ENCODE assay signal across 19 cellular contexts in the genomic region with DNA sequence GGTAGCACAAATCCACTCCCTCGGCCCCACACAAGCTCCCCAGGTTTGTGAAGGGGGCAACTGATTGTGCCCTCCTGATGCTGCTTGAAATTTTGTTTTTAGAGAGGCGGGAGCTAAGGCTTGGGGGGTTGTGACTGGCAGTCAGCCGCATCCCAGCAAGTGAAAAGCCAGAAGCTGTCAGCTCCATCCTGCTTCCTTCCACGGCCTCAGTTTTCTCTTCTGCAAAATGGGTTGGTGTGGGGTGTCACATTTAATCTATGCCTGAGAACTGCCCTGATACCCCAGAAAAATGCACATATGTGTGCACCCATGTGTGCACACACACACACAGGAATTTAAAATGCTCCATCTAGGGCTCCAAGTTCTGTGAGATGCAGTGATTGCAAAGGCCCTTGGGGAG.
A peak's percentile ranks its signal among the peaks of the same experiment; 100 is the strongest.
DNase-seq lines count a peak whose midpoint lies in the region; ATAC-seq and TF ChIP-seq lines count a peak whose summit lies in the region.
"Had no signal": no experiment of that assay in that cellular context is flagged by ENCODE, and none has a peak within 500 bp of the region (broad histone marks: within the 10 kb centered on the region; RNA-seq: fewer than 3 reads in every experiment).

No MANE protein-coding gene starts in this region.

- H3K9me3 ChIP-seq in SK-N-SH (no peaks in the 10 kb centered on the region), endodermal cell (ENCODE audit: control insufficient read depth, low read length) (no peaks in the 10 kb centered on the region), PC-9 (ENCODE audit: insufficient read depth, low read depth) (no peaks in the 10 kb centered on the region)

- DNase-seq in SK-N-SH: no peak
- no peak for DNase-seq in endodermal cell
- no peak for DNase-seq in nephron progenitor cell
- no peak for DNase-seq in AG08396 (ENCODE audit: low spot score)
- DNase-seq in PC-9: no peak
- DNase-seq: Calu3; DMS79 treated with DMSO at 0.1 percent for 48 hours; H7; NCI-H1048; NCI-H1694; NCI-H2029 treated with DMSO at 0.1 percent for 48 hours; NCI-H446 treated with DMSO at 0.1 percent for 48 hours; NCI-H526; NK-92 treated with Interleukin-12 subunit alpha and Interleukin-12 subunit beta, amount 100 ng/mL, for 24 hours; Right ventricle myocardium superior; RPMI8226 had no signal

- H2AFZ ChIP-seq in SK-N-SH (ENCODE audit: low read depth) (no peak overlapping the region), PC-9 (no peak overlapping the region)

- CTCF ChIA-PET in SK-N-SH (lab: Yijun Ruan, JAX): interaction anchor here (1.2 to 4.1 kb wide), 4 partner anchors 16 to 436 kb away, joined by 3 to 18 read pairs (median 7); no protein-coding TSS in a partner anchor
- CTCF ChIA-PET in PC-9 (lab: Charles Lee): no interaction called here

- H3K4me3 ChIP-seq in SK-N-SH (ENCODE audit: low read depth in 2 of 2, low read length in 1 of 2) (no peak overlapping the region), endodermal cell (ENCODE audit: low read length) (no peak overlapping the region), PC-9 (no peak overlapping the region)

- no peak for TF ChIP-seq RAD21 in SK-N-SH (IDR thresholded peaks at IDR 0.05; ENCODE audit: low read length)

- H3K27ac ChIP-seq in SK-N-SH (ENCODE audit: low read depth in 2 of 2, low read length in 1 of 2) (peak overlapping the region; percentile 50 to 85; a peak in 3 of 4 replicates), endodermal cell (ENCODE audit: low read depth, low read length) (peak overlapping the region; percentile 45), PC-9 (no peak overlapping the region)
- H3K27ac ChIP-seq: 22Rv1 had no signal

- H3K9ac ChIP-seq in SK-N-SH (no peak overlapping the region), endodermal cell (ENCODE audit: extremely low read depth, low read length, poor library complexity, severe bottlenecking) (no peak overlapping the region)

- H3K27ac Mint-ChIP-seq in endodermal cell: no peak overlapping the region
- H3K27ac Mint-ChIP-seq in nephron progenitor cell: peak overlapping the region; percentile 54

- H3F3A ChIP-seq in SK-N-SH (replicated peaks; ENCODE audit: insufficient read depth) (peaks cover 15% of the 10 kb centered on the region), PC-9 (ENCODE audit: insufficient read depth, low read depth) (no peaks in the 10 kb centered on the region)

- H3K4me3 Mint-ChIP-seq in endodermal cell (no peak overlapping the region), nephron progenitor cell (no peak overlapping the region)

- no peak for TF ChIP-seq EP300 in SK-N-SH (IDR thresholded peaks at IDR 0.05; ENCODE audit: borderline replicate concordance in 1 of 2, low read depth in 1 of 2, low read length in 1 of 2)

- intact Hi-C loops in PC-9 (cut with micrococcal nuclease; ENCODE audit: unreplicated experiment): no loop called here

- no TSS peak for BruUV-seq in PC-9 (replicated peaks; lab: Mats Ljungman, UMichigan)

- 94% methylated on average over 4 of the region's 4 CpGs for WGBS in SK-N-SH (ENCODE audit: low lambda C conversion rate)
- WGBS in endodermal cell (ENCODE audit: insufficient coverage in 1 of 2, insufficient read length in 1 of 2), 2 experiments: 90 to 92% methylated on average over 2 to 4 of the region's 4 CpGs

- H3K4me2 ChIP-seq in SK-N-SH (no peak overlapping the region), PC-9 (no peak overlapping the region)

- ATAC-seq in SK-N-SH treated with all-trans-retinoic acid at 6 μM for 48 hours (no peak), HG03469 (IDR thresholded peaks at IDR 0.05; ENCODE audit: unreplicated experiment) (no peak)

- H3K36me3 ChIP-seq in SK-N-SH (replicated peaks in 1 of 2; ENCODE audit: control insufficient read depth in 1 of 2, insufficient read depth in 2 of 2, low read length in 1 of 2): no peaks in the 10 kb centered on the region
- no peaks in the 10 kb centered on the region for H3K36me3 ChIP-seq in endodermal cell (ENCODE audit: control insufficient read depth, insufficient read depth, low read length)
- H3K36me3 ChIP-seq in PC-9 (ENCODE audit: low read depth): no peaks in the 10 kb centered on the region

- H3K79me2 ChIP-seq in SK-N-SH (ENCODE audit: insufficient read depth) (no peaks in the 10 kb centered on the region), PC-9 (ENCODE audit: low read depth) (no peaks in the 10 kb centered on the region)

- H3K9me2 ChIP-seq in SK-N-SH: no peaks in the 10 kb centered on the region
- H3K9me2 ChIP-seq in PC-9 (ENCODE audit: insufficient read depth): no peaks in the 10 kb centered on the region

- H3K27me3 ChIP-seq in SK-N-SH (ENCODE audit: insufficient read depth) (no peaks in the 10 kb centered on the region), endodermal cell (ENCODE audit: control insufficient read depth, insufficient read depth, low read length, poor library complexity, severe bottlenecking) (no peaks in the 10 kb centered on the region), PC-9 (ENCODE audit: insufficient read depth, low read depth) (peaks cover 86% of the 10 kb centered on the region)

- no peaks in the 10 kb centered on the region for H3K27me3 Mint-ChIP-seq in endodermal cell (ENCODE audit: insufficient read depth)
- no peaks in the 10 kb centered on the region for H3K27me3 Mint-ChIP-seq in nephron progenitor cell (ENCODE audit: low read depth, poor library complexity)

- H3K4me1 ChIP-seq in SK-N-SH (ENCODE audit: control insufficient read depth in 1 of 2, insufficient read depth in 2 of 2, low read depth in 1 of 2, low read length in 1 of 2) (peaks cover 41 to 62% of the 10 kb centered on the region in 2 experiments), endodermal cell (ENCODE audit: control insufficient read depth, insufficient read depth, low read length) (peaks cover 25% of the 10 kb centered on the region), PC-9 (replicated peaks; ENCODE audit: insufficient read depth) (no peaks in the 10 kb centered on the region)

- H3K9me3 Mint-ChIP-seq in endodermal cell (no peaks in the 10 kb centered on the region), nephron progenitor cell (no peaks in the 10 kb centered on the region)

- POLR2A ChIA-PET in SK-N-SH (lab: Yijun Ruan, JAX) (no interaction called here), PC-9 (lab: Charles Lee; ENCODE audit: unreplicated experiment) (no interaction called here)

- TF ChIP-seq CTCF in SK-N-SH (IDR thresholded peaks at IDR 0.05) (no peak), endodermal cell (conservative IDR thresholded peaks at IDR 0.05) (no peak), nephron progenitor cell (IDR thresholded peaks at IDR 0.05) (no peak), PC-9 (conservative IDR thresholded peaks at IDR 0.05) (no peak)

- no peaks in the 10 kb centered on the region for H4K20me1 ChIP-seq in SK-N-SH (ENCODE audit: insufficient read depth)
- H4K20me1 ChIP-seq in PC-9 (ENCODE audit: insufficient read depth): no peaks in the 10 kb centered on the region

- H3K36me3 Mint-ChIP-seq in endodermal cell (ENCODE audit: low read depth) (peaks cover 6% of the 10 kb centered on the region), nephron progenitor cell (ENCODE audit: low read depth) (no peaks in the 10 kb centered on the region)

- peaks cover 34% of the 10 kb centered on the region for H3K4me1 Mint-ChIP-seq in endodermal cell
- peaks cover 84% of the 10 kb centered on the region for H3K4me1 Mint-ChIP-seq in nephron progenitor cell

TF ChIP-seq in SK-N-SH, 30 proteins besides CTCF, POLR2A, EP300 and RAD21:
- TF ChIP-seq MXI1 (IDR thresholded peaks at IDR 0.05; ENCODE audit: low read depth, low read length) (no peak), USF2 (IDR thresholded peaks at IDR 0.05; ENCODE audit: borderline replicate concordance, low read depth, low read length) (no peak), SIN3A (IDR thresholded peaks at IDR 0.05; ENCODE audit: borderline replicate concordance, low read depth, low read length) (no peak), ELF1 (IDR thresholded peaks at IDR 0.05) (no peak), FOXM1 (IDR thresholded peaks at IDR 0.05; ENCODE audit: low read depth) (no peak), EZH2phosphoT487 (IDR thresholded peaks at IDR 0.05; ENCODE audit: borderline replicate concordance, low read depth) (no peak)

TF ChIP-seq in SK-N-SH treated with all-trans-retinoic acid at 6 μM for 48 hours, 23 proteins besides CTCF, POLR2A, EP300 and RAD21 (continues in another document):
- no peak for TF ChIP-seq TOX (CRISPR knock-in tag; IDR thresholded peaks at IDR 0.05; ENCODE audit: borderline replicate concordance)
- TF ChIP-seq, protein P1, sequence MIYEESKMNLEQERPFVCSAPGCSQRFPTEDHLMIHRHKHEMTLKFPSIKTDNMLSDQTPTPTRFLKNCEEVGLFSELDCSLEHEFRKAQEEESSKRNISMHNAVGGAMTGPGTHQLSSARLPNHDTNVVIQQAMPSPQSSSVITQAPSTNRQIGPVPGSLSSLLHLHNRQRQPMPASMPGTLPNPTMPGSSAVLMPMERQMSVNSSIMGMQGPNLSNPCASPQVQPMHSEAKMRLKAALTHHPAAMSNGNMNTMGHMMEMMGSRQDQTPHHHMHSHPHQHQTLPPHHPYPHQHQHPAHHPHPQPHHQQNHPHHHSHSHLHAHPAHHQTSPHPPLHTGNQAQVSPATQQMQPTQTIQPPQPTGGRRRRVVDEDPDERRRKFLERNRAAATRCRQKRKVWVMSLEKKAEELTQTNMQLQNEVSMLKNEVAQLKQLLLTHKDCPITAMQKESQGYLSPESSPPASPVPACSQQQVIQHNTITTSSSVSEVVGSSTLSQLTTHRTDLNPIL (CRISPR knock-in tag; IDR thresholded peaks at IDR 0.05; ENCODE audit: low read depth): no peak
- no peak for TF ChIP-seq ZFP3 (CRISPR knock-in tag; IDR thresholded peaks at IDR 0.05)
- TF ChIP-seq, protein P2, sequence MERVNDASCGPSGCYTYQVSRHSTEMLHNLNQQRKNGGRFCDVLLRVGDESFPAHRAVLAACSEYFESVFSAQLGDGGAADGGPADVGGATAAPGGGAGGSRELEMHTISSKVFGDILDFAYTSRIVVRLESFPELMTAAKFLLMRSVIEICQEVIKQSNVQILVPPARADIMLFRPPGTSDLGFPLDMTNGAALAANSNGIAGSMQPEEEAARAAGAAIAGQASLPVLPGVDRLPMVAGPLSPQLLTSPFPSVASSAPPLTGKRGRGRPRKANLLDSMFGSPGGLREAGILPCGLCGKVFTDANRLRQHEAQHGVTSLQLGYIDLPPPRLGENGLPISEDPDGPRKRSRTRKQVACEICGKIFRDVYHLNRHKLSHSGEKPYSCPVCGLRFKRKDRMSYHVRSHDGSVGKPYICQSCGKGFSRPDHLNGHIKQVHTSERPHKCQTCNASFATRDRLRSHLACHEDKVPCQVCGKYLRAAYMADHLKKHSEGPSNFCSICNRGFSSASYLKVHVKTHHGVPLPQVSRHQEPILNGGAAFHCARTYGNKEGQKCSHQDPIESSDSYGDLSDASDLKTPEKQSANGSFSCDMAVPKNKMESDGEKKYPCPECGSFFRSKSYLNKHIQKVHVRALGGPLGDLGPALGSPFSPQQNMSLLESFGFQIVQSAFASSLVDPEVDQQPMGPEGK (CRISPR knock-in tag; IDR thresholded peaks at IDR 0.05; ENCODE audit: borderline replicate concordance): no peak
